Comparison of ENCODE assay signal across 1 cellular context in the genomic region with DNA sequence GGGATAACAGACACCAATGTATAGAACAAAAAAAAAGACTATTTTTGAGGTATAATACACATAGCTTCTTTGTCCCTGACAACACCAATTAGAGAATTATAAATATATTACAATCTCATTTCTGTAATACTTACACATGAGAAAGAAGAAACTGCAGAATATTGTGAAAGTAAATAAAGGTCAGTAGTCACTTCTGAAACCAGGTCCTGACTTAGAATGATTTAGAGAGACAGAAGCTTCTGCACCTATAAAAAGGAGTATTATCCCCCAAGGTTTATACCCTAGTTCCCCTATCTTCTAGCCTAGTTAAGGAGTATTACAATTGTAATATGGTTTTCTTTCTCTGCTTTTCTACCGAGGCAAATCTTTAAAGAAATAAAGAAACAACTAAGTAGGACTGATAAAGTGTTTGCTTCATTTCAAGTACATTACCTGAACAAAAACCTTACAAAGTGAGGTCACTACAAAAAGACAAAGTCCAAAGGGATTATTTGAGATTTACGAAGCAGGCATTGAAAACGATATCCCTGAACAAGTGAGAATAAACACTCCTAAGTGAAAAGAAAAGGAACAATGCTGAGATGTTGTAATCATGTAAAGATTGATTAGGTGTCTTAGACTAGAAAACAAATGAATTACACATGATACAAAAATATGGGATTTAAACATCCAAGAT.
TF ChIP-seq lines count a peak whose summit lies in the region.

No MANE protein-coding gene starts in this region.

TF ChIP-seq in GM12878, 131 proteins besides CTCF, POLR2A, EP300 and RAD21 (continued from another document):
- no peak for TF ChIP-seq FOXM1 (IDR thresholded peaks at IDR 0.05; ENCODE audit: low read depth, low read length)
- TF ChIP-seq E4F1 (IDR thresholded peaks at IDR 0.05; ENCODE audit: borderline replicate concordance, partially characterized antibody), result no peak
- TF ChIP-seq IRF4 (IDR thresholded peaks at IDR 0.05; ENCODE audit: low read depth, low read length), result no peak
- no peak for TF ChIP-seq CHD4 (IDR thresholded peaks at IDR 0.05)
- no peak for TF ChIP-seq RUNX3 (IDR thresholded peaks at IDR 0.05; ENCODE audit: low read length)
- TF ChIP-seq SIX5 (IDR thresholded peaks at IDR 0.05; ENCODE audit: low read depth, low read length, severe bottlenecking), result no peak
- no peak for TF ChIP-seq PBX3 (IDR thresholded peaks at IDR 0.05; ENCODE audit: insufficient replicate concordance, low read depth, low read length)
- TF ChIP-seq ELK1 (IDR thresholded peaks at IDR 0.05; ENCODE audit: low read depth, low read length), result no peak
- TF ChIP-seq, protein P1, sequence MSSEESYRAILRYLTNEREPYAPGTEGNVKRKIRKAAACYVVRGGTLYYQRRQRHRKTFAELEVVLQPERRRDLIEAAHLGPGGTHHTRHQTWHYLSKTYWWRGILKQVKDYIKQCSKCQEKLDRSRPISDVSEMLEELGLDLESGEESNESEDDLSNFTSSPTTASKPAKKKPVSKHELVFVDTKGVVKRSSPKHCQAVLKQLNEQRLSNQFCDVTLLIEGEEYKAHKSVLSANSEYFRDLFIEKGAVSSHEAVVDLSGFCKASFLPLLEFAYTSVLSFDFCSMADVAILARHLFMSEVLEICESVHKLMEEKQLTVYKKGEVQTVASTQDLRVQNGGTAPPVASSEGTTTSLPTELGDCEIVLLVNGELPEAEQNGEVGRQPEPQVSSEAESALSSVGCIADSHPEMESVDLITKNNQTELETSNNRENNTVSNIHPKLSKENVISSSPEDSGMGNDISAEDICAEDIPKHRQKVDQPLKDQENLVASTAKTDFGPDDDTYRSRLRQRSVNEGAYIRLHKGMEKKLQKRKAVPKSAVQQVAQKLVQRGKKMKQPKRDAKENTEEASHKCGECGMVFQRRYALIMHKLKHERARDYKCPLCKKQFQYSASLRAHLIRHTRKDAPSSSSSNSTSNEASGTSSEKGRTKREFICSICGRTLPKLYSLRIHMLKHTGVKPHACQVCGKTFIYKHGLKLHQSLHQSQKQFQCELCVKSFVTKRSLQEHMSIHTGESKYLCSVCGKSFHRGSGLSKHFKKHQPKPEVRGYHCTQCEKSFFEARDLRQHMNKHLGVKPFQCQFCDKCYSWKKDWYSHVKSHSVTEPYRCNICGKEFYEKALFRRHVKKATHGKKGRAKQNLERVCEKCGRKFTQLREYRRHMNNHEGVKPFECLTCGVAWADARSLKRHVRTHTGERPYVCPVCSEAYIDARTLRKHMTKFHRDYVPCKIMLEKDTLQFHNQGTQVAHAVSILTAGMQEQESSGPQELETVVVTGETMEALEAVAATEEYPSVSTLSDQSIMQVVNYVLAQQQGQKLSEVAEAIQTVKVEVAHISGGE (CRISPR knock-in tag; IDR thresholded peaks at IDR 0.05), result no peak
